15 cellular contexts compared by ENCODE assay signal in the genomic region with DNA sequence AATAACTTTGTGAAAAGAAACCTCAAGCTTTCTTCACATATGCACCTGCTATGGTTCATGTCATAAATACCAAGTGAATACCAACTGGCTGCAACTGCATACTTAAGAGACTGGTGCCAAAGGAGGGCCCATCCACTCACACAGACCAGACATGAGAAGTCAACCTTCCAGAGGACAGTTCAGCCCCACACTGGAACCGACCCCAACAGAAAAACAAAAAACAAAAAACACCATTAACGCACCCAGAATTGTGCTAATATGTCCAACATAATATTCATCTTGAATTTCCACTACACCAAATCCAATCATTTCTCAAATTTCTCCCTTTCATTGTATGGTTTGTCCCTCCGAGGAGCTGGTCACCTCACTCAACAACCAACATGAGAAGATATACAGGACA. TPM values are rescaled to one million over a fixed set of nuclear protein-coding genes. Genes with fewer than 3 reads are reported as not detected.
DNase-seq lines count a peak whose midpoint lies in the region; ATAC-seq and TF ChIP-seq lines count a peak whose summit lies in the region.
"Had no signal": no experiment of that assay in that cellular context is flagged by ENCODE, and none has a peak within 500 bp of the region (broad histone marks: within the 10 kb centered on the region; RNA-seq: fewer than 3 reads in every experiment).

No MANE protein-coding gene starts in this region.

- H3K4me3 ChIP-seq in GM23338 (no peak overlapping the region), gastroesophageal sphincter (no peak overlapping the region)
- H3K4me3 ChIP-seq: BLaER1 had no signal

- H3K27ac Mint-ChIP-seq in activated naive CD4-positive, alpha-beta T cell treated with anti-CD3 and anti-CD28 coated beads, Interleukin-2, amount 50 U/mL, for 24 hours: no peak overlapping the region
- H3K27ac Mint-ChIP-seq in GM23338 (peak overlapping the region; percentile 54; the same call in 1 of the 2 replicates), progenitor cell of endocrine pancreas (peak overlapping the region; percentile 52)

- TF ChIP-seq EP300 in gastroesophageal sphincter (IDR thresholded peaks at IDR 0.05): no peak

- TF ChIP-seq CTCF in GM23338 (conservative IDR thresholded peaks at IDR 0.05; ENCODE audit: low read depth in 2 of 2) (no peak), progenitor cell of endocrine pancreas (IDR thresholded peaks at IDR 0.05; ENCODE audit: unreplicated experiment) (no peak), gastroesophageal sphincter (IDR thresholded peaks at IDR 0.05) (no peak)

- no peaks in the 10 kb centered on the region for H3K27me3 Mint-ChIP-seq in activated naive CD4-positive, alpha-beta T cell treated with anti-CD3 and anti-CD28 coated beads, Interleukin-2, amount 50 U/mL, for 24 hours
- peaks cover 3% of the 10 kb centered on the region for H3K27me3 Mint-ChIP-seq in GM23338 (ENCODE audit: insufficient read depth, low read depth, poor library complexity)
- no peaks in the 10 kb centered on the region for H3K27me3 Mint-ChIP-seq in progenitor cell of endocrine pancreas

- H3K9me3 ChIP-seq in gastroesophageal sphincter: no peaks in the 10 kb centered on the region

- ATAC-seq in GM23338: no peak
- ATAC-seq in gastroesophageal sphincter: no peak

- peaks cover 41% of the 10 kb centered on the region for H4K20me1 ChIP-seq in GM23338 (replicated peaks; ENCODE audit: insufficient read depth)

- no peak overlapping the region for H3K4me2 ChIP-seq in GM23338
- H3K4me2 ChIP-seq: BLaER1 had no signal

- no peak for TF ChIP-seq POLR2A in gastroesophageal sphincter (IDR thresholded peaks at IDR 0.05)

- H3K4me1 ChIP-seq in GM23338 (ENCODE audit: insufficient read depth): peaks cover 30% of the 10 kb centered on the region
- H3K4me1 ChIP-seq in gastroesophageal sphincter: peaks cover 2 to 85% (median 27%) of the 10 kb centered on the region in 3 donors

- H3K27ac ChIP-seq in GM23338 (ENCODE audit: low read depth) (no peak overlapping the region), gastroesophageal sphincter (no peak overlapping the region)
- H3K27ac ChIP-seq: 22Rv1, BLaER1 had no signal

- H3K36me3 ChIP-seq in GM23338 (ENCODE audit: insufficient read depth): no peaks in the 10 kb centered on the region
- no peaks in the 10 kb centered on the region for H3K36me3 ChIP-seq in gastroesophageal sphincter

- H3K36me3 Mint-ChIP-seq in activated naive CD4-positive, alpha-beta T cell treated with anti-CD3 and anti-CD28 coated beads, Interleukin-2, amount 50 U/mL, for 24 hours: peaks cover 10% of the 10 kb centered on the region
- H3K36me3 Mint-ChIP-seq in GM23338 (ENCODE audit: low read depth): peaks cover 7% of the 10 kb centered on the region; the same call in 2 of the 3 replicates
- peaks cover 7% of the 10 kb centered on the region for H3K36me3 Mint-ChIP-seq in progenitor cell of endocrine pancreas (ENCODE audit: insufficient read depth)

- H3K4me3 Mint-ChIP-seq in activated naive CD4-positive, alpha-beta T cell treated with anti-CD3 and anti-CD28 coated beads, Interleukin-2, amount 50 U/mL, for 24 hours: peak overlapping the region; percentile 23
- H3K4me3 Mint-ChIP-seq in GM23338 (no peak overlapping the region), progenitor cell of endocrine pancreas (ENCODE audit: low read depth) (no peak overlapping the region)
- H3K4me3 Mint-ChIP-seq: H9 had no signal

- H2AFZ ChIP-seq in GM23338: no peak overlapping the region

- H3K9me3 Mint-ChIP-seq in activated naive CD4-positive, alpha-beta T cell treated with anti-CD3 and anti-CD28 coated beads, Interleukin-2, amount 50 U/mL, for 24 hours: peaks cover 5% of the 10 kb centered on the region
- H3K9me3 Mint-ChIP-seq in GM23338: peaks cover 2% of the 10 kb centered on the region; the same call in 1 of the 3 replicates
- H3K9me3 Mint-ChIP-seq in progenitor cell of endocrine pancreas (ENCODE audit: low read depth): peaks cover 17% of the 10 kb centered on the region

- H3K79me2 ChIP-seq in GM23338 (replicated peaks; ENCODE audit: insufficient read depth): peaks cover 100% of the 10 kb centered on the region

- peaks cover 83% of the 10 kb centered on the region for H3K4me1 Mint-ChIP-seq in activated naive CD4-positive, alpha-beta T cell treated with anti-CD3 and anti-CD28 coated beads, Interleukin-2, amount 50 U/mL, for 24 hours
- H3K4me1 Mint-ChIP-seq in GM23338 (peaks cover 45% of the 10 kb centered on the region), progenitor cell of endocrine pancreas (ENCODE audit: low read depth) (peaks cover 48% of the 10 kb centered on the region)

- H3K9me2 ChIP-seq in GM23338 (ENCODE audit: insufficient read depth): no peaks in the 10 kb centered on the region

- H3F3A ChIP-seq in GM23338 (replicated peaks; ENCODE audit: low read depth): no peaks in the 10 kb centered on the region

- WGBS in gastroesophageal sphincter (ENCODE audit: low coverage in 1 of 2), 2 donors: 98 to 100% methylated on average over 2 to 3 of the region's 3 CpGs

- no peak for DNase-seq in activated naive CD4-positive, alpha-beta T cell treated with anti-CD3 and anti-CD28 coated beads, Interleukin-2, amount 50 U/mL, for 16 hours
- DNase-seq in GM23338 (ENCODE audit: low spot score) (no peak), myocyte (ENCODE audit: low read depth) (peak; percentile 44), progenitor cell of endocrine pancreas (ENCODE audit: low spot score, unreplicated experiment) (no peak), SIG-M5 (lab: John Stamatoyannopoulos, UW) (no peak), NCI-H82 (lab: John Stamatoyannopoulos, UW) (no peak)
- DNase-seq: AML-193, Calu3, DMS 273 treated with DMSO at 0.1 percent for 48 hours, GOT3, H9 had no signal

- no peaks in the 10 kb centered on the region for H3K27me3 ChIP-seq in GM23338 (ENCODE audit: insufficient read depth)
- H3K27me3 ChIP-seq in gastroesophageal sphincter: no peaks in the 10 kb centered on the region
- H3K27me3 ChIP-seq: BLaER1 had no signal

TF ChIP-seq in GM23338, 12 proteins besides CTCF, POLR2A, EP300 and RAD21 (continues in another document):
- TF ChIP-seq EZH2phosphoT487 (IDR thresholded peaks at IDR 0.05; ENCODE audit: unreplicated experiment) (no peak), CREB1 (CRISPR knock-in tag; IDR thresholded peaks at IDR 0.05; ENCODE audit: low read depth) (no peak), STAT1 (IDR thresholded peaks at IDR 0.05; ENCODE audit: unreplicated experiment) (no peak), ZNF114 (CRISPR knock-in tag; IDR thresholded peaks at IDR 0.05) (no peak), JUNB (IDR thresholded peaks at IDR 0.05; ENCODE audit: unreplicated experiment) (no peak), POLR2AphosphoS5 (IDR thresholded peaks at IDR 0.05; ENCODE audit: low read depth) (no peak)
- TF ChIP-seq, protein P1, sequence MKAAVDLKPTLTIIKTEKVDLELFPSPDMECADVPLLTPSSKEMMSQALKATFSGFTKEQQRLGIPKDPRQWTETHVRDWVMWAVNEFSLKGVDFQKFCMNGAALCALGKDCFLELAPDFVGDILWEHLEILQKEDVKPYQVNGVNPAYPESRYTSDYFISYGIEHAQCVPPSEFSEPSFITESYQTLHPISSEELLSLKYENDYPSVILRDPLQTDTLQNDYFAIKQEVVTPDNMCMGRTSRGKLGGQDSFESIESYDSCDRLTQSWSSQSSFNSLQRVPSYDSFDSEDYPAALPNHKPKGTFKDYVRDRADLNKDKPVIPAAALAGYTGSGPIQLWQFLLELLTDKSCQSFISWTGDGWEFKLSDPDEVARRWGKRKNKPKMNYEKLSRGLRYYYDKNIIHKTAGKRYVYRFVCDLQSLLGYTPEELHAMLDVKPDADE (IDR thresholded peaks at IDR 0.05): no peak

RNA-seq across cellular contexts. Expression of gene CHD6, which starts 42.8 kb away (rescaled TPM):
- total RNA-seq in GM23338 (2014; rRNA removed; shearing (Covaris generic)): 41.0 and 45.9 TPM in 2 replicates
- polyA plus RNA-seq in GM23338 (2016; fragmentation: Nextera tagmentation; extraction: Ambion mirVana): 158 and 162 TPM in 2 replicates
- total RNA-seq in myocyte (18.2 and 21.5 TPM in 2 replicates), progenitor cell of endocrine pancreas (114 and 124 TPM in 2 replicates), gastroesophageal sphincter (10 to 100 TPM; 37.4 to 58.3 (median 40.4) TPM)
- polyA plus RNA-seq in myocyte (2012): 8.2 TPM
